Comparison of ENCODE assay signal across 33 cellular contexts in genomic region chr4:9940041-9940440, GRCh38.
"Had no signal": no experiment of that assay in that cellular context is flagged by ENCODE, and none has a peak within 500 bp of the region (broad histone marks: within the 10 kb centered on the region; RNA-seq: fewer than 3 reads in every experiment).

No MANE protein-coding gene starts in this region.

- ATAC-seq: activated CD4-positive, alpha-beta T cell treated with anti-CD3 and anti-CD28 coated beads for 36 hours; activated CD8-positive, alpha-beta memory T cell treated with anti-CD3 and anti-CD28 coated beads, Interleukin-2, amount 10 ng/mL, durations not matched to agents 7 days and 5 days; activated CD8-positive, alpha-beta T cell treated with anti-CD3 and anti-CD28 coated beads, Interleukin-2, amount 10 ng/mL, durations not matched to agents 7 days and 5 days; activated naive CD8-positive, alpha-beta T cell treated with anti-CD3 and anti-CD28 coated beads, Interleukin-2, amount 50 U/mL, for 24 hours; esophagus mucosa had no signal

- H3K9me3 Mint-ChIP-seq: activated CD4-positive, alpha-beta memory T cell treated with anti-CD3 and anti-CD28 coated beads for 36 hours; activated CD4-positive, alpha-beta T cell treated with anti-CD3 and anti-CD28 coated beads, Interleukin-2, amount 10 ng/mL, durations not matched to agents 24 days and 14 days; activated naive CD4-positive, alpha-beta T cell treated with anti-CD3 and anti-CD28 coated beads for 36 hours; activated naive CD4-positive, alpha-beta T cell treated with anti-CD3 and anti-CD28 coated beads, Interleukin-2, amount 50 U/mL, for 24 hours; activated naive CD8-positive, alpha-beta T cell treated with anti-CD3 and anti-CD28 coated beads for 36 hours; activated naive CD8-positive, alpha-beta T cell treated with anti-CD3 and anti-CD28 coated beads, Interleukin-2, amount 50 U/mL, for 24 hours; activated T-helper 1 cell treated with anti-CD3 and anti-CD28 coated beads, Interleukin-12 subunit alpha, Interleukin-12 subunit beta, Interleukin-2, Interleukin-4 antibody, amounts not matched to agents 30 ng/mL and 10 ng/mL and 1 ng/mL, durations not matched to agents 14 hours and 24 hours and 36 hours; activated T-helper 2 cell treated with anti-CD3 and anti-CD28 coated beads, Interferon-gamma antibody, Interleukin-2, Interleukin-4, amounts not matched to agents 10 μg/mL and 5 μg/mL and 100 μg/mL, durations not matched to agents 14 hours and 24 hours and 36 hours; brain; central memory CD8-positive, alpha-beta T cell; dendritic cell treated with granulocyte-macrophage colony-stimulating factor and Interleukin-4, amounts not matched to agents 40 ng/mL and 50 ng/mL, for 4 days; endodermal cell; T-helper 2 cell treated with Interferon-gamma antibody and Interleukin-4, amounts not matched to agents 5 μg/mL and 100 μg/mL, for 36 hours had no signal

- H3K4me3 ChIP-seq: adrenal gland, ascending aorta, coronary artery, dorsolateral prefrontal cortex had no signal

- H3K36me3 Mint-ChIP-seq: activated CD4-positive, alpha-beta memory T cell treated with anti-CD3 and anti-CD28 coated beads for 36 hours; activated CD8-positive, alpha-beta memory T cell treated with anti-CD3 and anti-CD28 coated beads, Interleukin-2, amount 10 ng/mL, durations not matched to agents 7 days and 5 days; activated naive CD4-positive, alpha-beta T cell treated with anti-CD3 and anti-CD28 coated beads, Interleukin-2, amount 50 U/mL, for 24 hours; activated naive CD8-positive, alpha-beta T cell treated with anti-CD3 and anti-CD28 coated beads for 36 hours; brain had no signal

- H3K27me3 Mint-ChIP-seq: activated CD4-positive, alpha-beta memory T cell treated with anti-CD3 and anti-CD28 coated beads for 36 hours; activated CD4-positive, alpha-beta T cell treated with anti-CD3 and anti-CD28 coated beads for 36 hours; activated CD4-positive, alpha-beta T cell treated with anti-CD3 and anti-CD28 coated beads, Interleukin-2, amount 10 ng/mL, durations not matched to agents 24 days and 14 days; activated CD8-positive, alpha-beta memory T cell treated with anti-CD3 and anti-CD28 coated beads, Interleukin-2, amount 10 ng/mL, durations not matched to agents 7 days and 5 days; activated naive CD4-positive, alpha-beta T cell treated with anti-CD3 and anti-CD28 coated beads, Interleukin-2, amount 50 U/mL, for 24 hours; activated naive CD8-positive, alpha-beta T cell treated with anti-CD3 and anti-CD28 coated beads for 36 hours; activated naive CD8-positive, alpha-beta T cell treated with anti-CD3 and anti-CD28 coated beads, Interleukin-2, amount 50 U/mL, for 24 hours; brain; central memory CD8-positive, alpha-beta T cell; dendritic cell treated with granulocyte-macrophage colony-stimulating factor and Interleukin-4, amounts not matched to agents 40 ng/mL and 50 ng/mL, for 4 days had no signal

- H3K27ac Mint-ChIP-seq: activated CD4-positive, alpha-beta memory T cell treated with anti-CD3 and anti-CD28 coated beads for 36 hours; activated CD4-positive, alpha-beta T cell treated with anti-CD3 and anti-CD28 coated beads for 36 hours; activated CD4-positive, alpha-beta T cell treated with anti-CD3 and anti-CD28 coated beads, Interleukin-2, amount 10 ng/mL, durations not matched to agents 24 days and 14 days; activated CD8-positive, alpha-beta memory T cell treated with anti-CD3 and anti-CD28 coated beads, Interleukin-2, amount 10 ng/mL, durations not matched to agents 7 days and 5 days; activated CD8-positive, alpha-beta T cell treated with anti-CD3 and anti-CD28 coated beads, Interleukin-2, amount 10 ng/mL, durations not matched to agents 7 days and 5 days; activated naive CD4-positive, alpha-beta T cell treated with anti-CD3 and anti-CD28 coated beads for 36 hours; activated naive CD4-positive, alpha-beta T cell treated with anti-CD3 and anti-CD28 coated beads, Interleukin-2, amount 50 U/mL, for 24 hours; activated naive CD8-positive, alpha-beta T cell treated with anti-CD3 and anti-CD28 coated beads for 36 hours; activated naive CD8-positive, alpha-beta T cell treated with anti-CD3 and anti-CD28 coated beads, Interleukin-2, amount 50 U/mL, for 24 hours; activated T-helper 1 cell treated with anti-CD3 and anti-CD28 coated beads, Interleukin-12 subunit alpha, Interleukin-12 subunit beta, Interleukin-2, Interleukin-4 antibody, amounts not matched to agents 30 ng/mL and 10 ng/mL and 1 ng/mL, durations not matched to agents 14 hours and 24 hours and 36 hours; activated T-helper 2 cell treated with anti-CD3 and anti-CD28 coated beads, Interferon-gamma antibody, Interleukin-2, Interleukin-4, amounts not matched to agents 10 μg/mL and 5 μg/mL and 100 μg/mL, durations not matched to agents 14 hours and 24 hours and 36 hours; brain; dendritic cell treated with granulocyte-macrophage colony-stimulating factor and Interleukin-4, amounts not matched to agents 40 ng/mL and 50 ng/mL, for 4 days; endodermal cell; T-helper 2 cell treated with Interferon-gamma antibody and Interleukin-4, amounts not matched to agents 5 μg/mL and 100 μg/mL, for 36 hours had no signal

- H3K9me3 ChIP-seq: adrenal gland, ascending aorta had no signal

- H3K27ac ChIP-seq: adrenal gland, ascending aorta, coronary artery, dorsolateral prefrontal cortex had no signal

- H3K4me1 ChIP-seq: adrenal gland, ascending aorta had no signal

- H3K27me3 ChIP-seq: adrenal gland, ascending aorta, dorsolateral prefrontal cortex had no signal

- DNase-seq: activated CD4-positive, alpha-beta memory T cell treated with anti-CD3 and anti-CD28 coated beads for 36 hours; activated CD4-positive, alpha-beta T cell treated with anti-CD3 and anti-CD28 coated beads for 36 hours; activated CD4-positive, alpha-beta T cell treated with anti-CD3 and anti-CD28 coated beads, Interleukin-2, amount 10 ng/mL, durations not matched to agents 24 days and 14 days; activated CD4-positive, CD25-positive, alpha-beta regulatory T cell; activated CD4-positive, CD25-positive, alpha-beta regulatory T cell treated with anti-CD3 and anti-CD28 coated beads, Interleukin-2, amount 50 U/mL, for 72 hours; activated CD8-positive, alpha-beta memory T cell treated with anti-CD3 and anti-CD28 coated beads, Interleukin-2, amount 10 ng/mL, durations not matched to agents 7 days and 5 days; activated CD8-positive, alpha-beta memory T cell treated with anti-CD3 and anti-CD28 coated beads, Interleukin-2, amount 50 U/mL, for 4 hours; activated CD8-positive, alpha-beta T cell treated with anti-CD3 and anti-CD28 coated beads, Interleukin-2, amount 10 ng/mL, durations not matched to agents 7 days and 5 days; activated effector memory CD4-positive, alpha-beta T cell treated with anti-CD3 and anti-CD28 coated beads, Interleukin-2, amount 50 U/mL, for 16 hours; activated naive CD4-positive, alpha-beta T cell treated with anti-CD3 and anti-CD28 coated beads for 36 hours; activated naive CD8-positive, alpha-beta T cell treated with anti-CD3 and anti-CD28 coated beads for 36 hours; activated naive CD8-positive, alpha-beta T cell treated with anti-CD3 and anti-CD28 coated beads, Interleukin-2, amount 50 U/mL, for 24 hours; activated T-cell treated with anti-CD3 and anti-CD28 coated beads, Interleukin-2, amount 50 U/mL, for 1 hour; activated T-cell treated with anti-CD3 and anti-CD28 coated beads, Interleukin-2, amount 50 U/mL, for 48 hours; adrenal gland; amygdala; dorsolateral prefrontal cortex; effector memory CD4-positive, alpha-beta T cell; endodermal cell; foreskin fibroblast; head of caudate nucleus; hippocampal formation; T1000 had no signal

- H3K4me3 Mint-ChIP-seq: activated CD4-positive, alpha-beta memory T cell treated with anti-CD3 and anti-CD28 coated beads for 36 hours; activated CD4-positive, alpha-beta T cell treated with anti-CD3 and anti-CD28 coated beads for 36 hours; activated CD4-positive, alpha-beta T cell treated with anti-CD3 and anti-CD28 coated beads, Interleukin-2, amount 10 ng/mL, durations not matched to agents 24 days and 14 days; activated CD8-positive, alpha-beta memory T cell treated with anti-CD3 and anti-CD28 coated beads, Interleukin-2, amount 10 ng/mL, durations not matched to agents 7 days and 5 days; activated CD8-positive, alpha-beta T cell treated with anti-CD3 and anti-CD28 coated beads, Interleukin-2, amount 10 ng/mL, durations not matched to agents 7 days and 5 days; activated naive CD4-positive, alpha-beta T cell treated with anti-CD3 and anti-CD28 coated beads for 36 hours; activated naive CD4-positive, alpha-beta T cell treated with anti-CD3 and anti-CD28 coated beads, Interleukin-2, amount 50 U/mL, for 24 hours; activated naive CD8-positive, alpha-beta T cell treated with anti-CD3 and anti-CD28 coated beads for 36 hours; activated naive CD8-positive, alpha-beta T cell treated with anti-CD3 and anti-CD28 coated beads, Interleukin-2, amount 50 U/mL, for 24 hours; activated T-helper 1 cell treated with anti-CD3 and anti-CD28 coated beads, Interleukin-12 subunit alpha, Interleukin-12 subunit beta, Interleukin-2, Interleukin-4 antibody, amounts not matched to agents 30 ng/mL and 10 ng/mL and 1 ng/mL, durations not matched to agents 14 hours and 24 hours and 36 hours; brain; central memory CD8-positive, alpha-beta T cell; dendritic cell treated with granulocyte-macrophage colony-stimulating factor and Interleukin-4, amounts not matched to agents 40 ng/mL and 50 ng/mL, for 4 days; endodermal cell; T-helper 2 cell treated with Interferon-gamma antibody and Interleukin-4, amounts not matched to agents 5 μg/mL and 100 μg/mL, for 36 hours had no signal

- H3K4me1 Mint-ChIP-seq: activated CD4-positive, alpha-beta T cell treated with anti-CD3 and anti-CD28 coated beads for 36 hours; activated CD4-positive, alpha-beta T cell treated with anti-CD3 and anti-CD28 coated beads, Interleukin-2, amount 10 ng/mL, durations not matched to agents 24 days and 14 days; activated naive CD4-positive, alpha-beta T cell treated with anti-CD3 and anti-CD28 coated beads, Interleukin-2, amount 50 U/mL, for 24 hours; activated naive CD8-positive, alpha-beta T cell treated with anti-CD3 and anti-CD28 coated beads for 36 hours; activated naive CD8-positive, alpha-beta T cell treated with anti-CD3 and anti-CD28 coated beads, Interleukin-2, amount 50 U/mL, for 24 hours; brain; central memory CD8-positive, alpha-beta T cell; endodermal cell had no signal

- H3K36me3 ChIP-seq: adrenal gland, ascending aorta had no signal
